Comparison of ENCODE assay signal across 8 cellular contexts in genomic region chrX:111098874-111099273, GRCh38. TPM values are rescaled to one million over a fixed set of nuclear protein-coding genes. Genes with fewer than 3 reads are reported as not detected.
DNase-seq lines count a peak whose midpoint lies in the region; ATAC-seq, FAIRE-seq and TF ChIP-seq lines count a peak whose summit lies in the region.

No MANE protein-coding gene starts in this region.

- intact Hi-C loops in lower lobe of right lung (cut with DNase I) = no loop called here

- no peaks in the 10 kb centered on the region for H3K9me3 ChIP-seq in lower lobe of right lung

- peak; percentile 51 for FAIRE-seq in D721Med (lab: Jason Lieb, UNC)

- no peaks in the 10 kb centered on the region for H3K36me3 ChIP-seq in lower lobe of right lung

- H3K4me1 ChIP-seq in lower lobe of right lung = no peaks in the 10 kb centered on the region

- peak; percentile 76 for ATAC-seq in GM21367 (IDR thresholded peaks at IDR 0.05; ENCODE audit: unreplicated experiment)
- peak; percentile 51 to 61 for ATAC-seq in lower lobe of right lung

- no peak overlapping the region for H3K27ac ChIP-seq in lower lobe of right lung

- no peak overlapping the region for H3K4me3 ChIP-seq in lower lobe of right lung

- no peaks in the 10 kb centered on the region for H3K27me3 ChIP-seq in lower lobe of right lung (ENCODE audit: low read depth)

- DNase-seq in D721Med (ENCODE audit: insufficient read length, low spot score) (no peak), HuH-7.5 (ENCODE audit: low spot score) (peak; percentile 12), lower lobe of right lung (peak; percentile 52), LoVo (ENCODE audit: low spot score) (no peak)
- peak; percentile 21 for DNase-seq in activated CD4-positive, CD25-positive, alpha-beta regulatory T cell treated with anti-CD3 and anti-CD28 coated beads, Interleukin-2, amount 50 U/mL, for 16 hours (ENCODE audit: low read depth, low spot score)
- peak; percentile 71 for DNase-seq in central memory CD4-positive, alpha-beta T cell
- peak; percentile 26 to 40 for DNase-seq in stimulated activated CD8-positive, alpha-beta memory T cell treated with anti-CD3 and anti-CD28 coated beads, Interleukin-7, amount 100 ng/mL, for 48 hours (ENCODE audit: extremely low read depth in 1 of 2, low read depth in 1 of 2)

- TF ChIP-seq CTCF in D721Med (IDR thresholded peaks at IDR 0.05; ENCODE audit: insufficient read depth, missing control alignments) (peak; percentile 38), lower lobe of right lung (IDR thresholded peaks at IDR 0.05) (peak; percentile 58)

RNA-seq across cellular contexts. Expression of gene PAK3, which starts 2.9 kb away (rescaled TPM):
- total RNA-seq in lower lobe of right lung = 1.4 TPM

Comparison
In these comparisons a context has a peak if more than half of its experiments do, and no peak if none do; other contexts are left out.
1. DNase-seq: peak in HuH-7.5 (single experiment), activated CD4-positive, CD25-positive, alpha-beta regulatory T cell treated with anti-CD3 and anti-CD28 coated beads, Interleukin-2, amount 50 U/mL, for 16 hours (single experiment), central memory CD4-positive, alpha-beta T cell (single experiment), lower lobe of right lung (single experiment) and stimulated activated CD8-positive, alpha-beta memory T cell treated with anti-CD3 and anti-CD28 coated beads, Interleukin-7, amount 100 ng/mL, for 48 hours (2 of 2); none in D721Med (single experiment) and LoVo (single experiment).